22 cellular contexts compared by ENCODE assay signal in the genomic region with DNA sequence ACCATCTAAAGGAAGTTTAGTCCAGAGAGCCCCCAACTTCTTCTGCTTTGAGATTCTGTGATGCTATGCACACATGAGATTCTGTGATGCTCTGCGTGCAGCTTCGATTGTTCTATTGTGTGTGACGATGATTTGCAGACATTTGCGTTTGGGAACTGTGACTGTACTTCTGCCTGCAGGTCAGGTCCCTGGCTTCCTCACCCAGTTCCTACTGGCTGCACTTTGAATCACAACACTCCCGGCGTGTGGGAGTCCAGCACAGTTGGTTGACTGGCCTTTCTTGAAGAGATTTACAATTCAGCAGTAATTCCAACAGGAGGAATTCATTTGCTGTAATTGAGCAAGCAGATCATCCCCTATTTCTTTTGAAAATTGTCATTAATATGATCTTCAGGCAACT.
"Had no signal": no experiment of that assay in that cellular context is flagged by ENCODE, and none has a peak within 500 bp of the region (broad histone marks: within the 10 kb centered on the region; RNA-seq: fewer than 3 reads in every experiment).

No MANE protein-coding gene starts in this region.

- H3K9me3 Mint-ChIP-seq: activated T-cell treated with anti-CD3 and anti-CD28 coated beads, Interleukin-2, amount 50 U/mL, for 24 hours; activated T-helper 17 cell treated with anti-CD3 and anti-CD28 coated beads, Interleukin-2, amount 50 U/mL, for 72 hours; central memory CD8-positive, alpha-beta T cell; endodermal cell; immature natural killer cell; memory B cell; stimulated activated naive B cell treated with anti-CD40 and anti-IgM and Interleukin-4, amounts not matched to agents 10 μg/mL and 1 μg/mL and 100 μg/mL, for 72 hours had no signal

- H3K4me3 Mint-ChIP-seq: activated naive CD8-positive, alpha-beta T cell; activated T-cell treated with anti-CD3 and anti-CD28 coated beads, Interleukin-2, amount 50 U/mL, for 24 hours; activated T-helper 17 cell treated with anti-CD3 and anti-CD28 coated beads, Interleukin-2, amount 50 U/mL, for 72 hours; central memory CD8-positive, alpha-beta T cell; endodermal cell; immature natural killer cell; memory B cell; stimulated activated naive B cell treated with anti-CD40 and anti-IgM and Interleukin-4, amounts not matched to agents 10 μg/mL and 1 μg/mL and 100 μg/mL, for 72 hours had no signal

- H3K27ac Mint-ChIP-seq: activated naive CD8-positive, alpha-beta T cell; activated T-cell treated with anti-CD3 and anti-CD28 coated beads, Interleukin-2, amount 50 U/mL, for 24 hours; activated T-helper 17 cell treated with anti-CD3 and anti-CD28 coated beads, Interleukin-2, amount 50 U/mL, for 72 hours; endodermal cell; immature natural killer cell; memory B cell; stimulated activated naive B cell treated with anti-CD40 and anti-IgM and Interleukin-4, amounts not matched to agents 10 μg/mL and 1 μg/mL and 100 μg/mL, for 72 hours had no signal

- ATAC-seq: activated CD4-positive, CD25-positive, alpha-beta regulatory T cell treated with anti-CD3 and anti-CD28 coated beads, Interleukin-2, amount 50 U/mL, for 24 hours; activated T-helper 17 cell treated with anti-CD3 and anti-CD28 coated beads, Interleukin-2, amount 50 U/mL, for 72 hours; heart right ventricle; stimulated activated naive B cell treated with anti-CD40 and anti-IgM and Interleukin-4, amounts not matched to agents 10 μg/mL and 1 μg/mL and 100 μg/mL, for 72 hours had no signal

- H3K9me3 ChIP-seq: adrenal gland, breast epithelium, heart right ventricle, sigmoid colon, uterus had no signal

- DNase-seq: activated CD8-positive, alpha-beta memory T cell treated with anti-CD3 and anti-CD28 coated beads for 24 hours; activated CD8-positive, alpha-beta memory T cell treated with anti-CD3 and anti-CD28 coated beads, Interleukin-2, amount 50 U/mL, for 4 hours; activated naive CD4-positive, alpha-beta T cell; activated T-cell treated with anti-CD3 and anti-CD28 coated beads, Interleukin-2, amount 50 U/mL, for 24 hours; adrenal gland; endodermal cell; foreskin fibroblast; heart right ventricle; immature natural killer cell; posterior cingulate gyrus; sigmoid colon; stimulated activated CD4-positive, alpha-beta T cell treated with anti-CD3 and anti-CD28 coated beads, Interleukin-2, amount 100 ng/mL, for 48 hours; stimulated activated CD8-positive, alpha-beta memory T cell treated with anti-CD3 and anti-CD28 coated beads, Interleukin-4, amount 100 ng/mL, for 48 hours; stimulated activated naive B cell treated with anti-CD40 and anti-IgM and Interleukin-4, amounts not matched to agents 10 μg/mL and 1 μg/mL and 100 μg/mL, for 72 hours; SW 1271; uterus had no signal

- H3K27me3 Mint-ChIP-seq: activated naive CD8-positive, alpha-beta T cell; activated T-cell treated with anti-CD3 and anti-CD28 coated beads, Interleukin-2, amount 50 U/mL, for 24 hours had no signal

- H3K36me3 Mint-ChIP-seq: activated naive CD8-positive, alpha-beta T cell; immature natural killer cell; memory B cell; stimulated activated naive B cell treated with anti-CD40 and anti-IgM and Interleukin-4, amounts not matched to agents 10 μg/mL and 1 μg/mL and 100 μg/mL, for 72 hours had no signal

- H3K4me1 Mint-ChIP-seq: activated T-helper 17 cell treated with anti-CD3 and anti-CD28 coated beads, Interleukin-2, amount 50 U/mL, for 72 hours; central memory CD8-positive, alpha-beta T cell; immature natural killer cell; memory B cell; stimulated activated naive B cell treated with anti-CD40 and anti-IgM and Interleukin-4, amounts not matched to agents 10 μg/mL and 1 μg/mL and 100 μg/mL, for 72 hours had no signal
